24 cellular contexts compared by ENCODE assay signal in the genomic region with DNA sequence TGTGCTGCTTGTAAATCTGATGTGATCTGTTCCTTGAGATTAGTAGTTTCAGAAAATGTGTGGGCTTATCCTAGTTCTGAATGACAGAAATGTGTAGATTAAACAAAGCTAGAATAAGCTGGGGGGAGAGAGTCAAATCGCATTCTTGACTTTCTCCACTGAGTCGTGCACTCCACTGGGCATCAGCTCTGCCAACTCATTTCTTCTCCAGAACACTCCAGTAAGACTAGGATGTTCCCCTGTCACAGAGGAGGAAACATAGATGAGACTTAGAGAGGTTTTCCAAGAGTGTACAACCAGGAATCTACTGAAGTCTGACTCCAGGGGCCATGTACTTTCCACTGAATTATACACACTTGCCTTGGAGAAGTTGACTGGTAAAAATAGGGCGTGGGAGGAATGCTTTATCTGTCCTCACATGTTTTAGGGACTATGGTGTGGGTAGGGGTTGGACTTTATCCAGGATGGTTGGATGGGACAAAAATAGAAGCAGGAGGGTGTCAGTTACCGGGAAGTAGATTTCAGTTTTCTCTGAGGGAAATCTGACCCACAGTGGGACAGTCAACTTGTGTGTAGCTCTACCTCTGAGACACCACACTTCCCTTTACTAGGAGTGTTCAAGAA.
DNase-seq lines count a peak whose midpoint lies in the region; ATAC-seq and TF ChIP-seq lines count a peak whose summit lies in the region.
"Had no signal": no experiment of that assay in that cellular context is flagged by ENCODE, and none has a peak within 500 bp of the region (broad histone marks: within the 10 kb centered on the region; RNA-seq: fewer than 3 reads in every experiment).

No MANE protein-coding gene starts in this region.

- WGBS in tibial nerve, 2 donors = 64 to 71% methylated on average over 4 of the region's 4 CpGs

- H3K36me3 Mint-ChIP-seq in MCF 10A (ENCODE audit: insufficient read depth, unreplicated experiment) (no peaks in the 10 kb centered on the region), chondrocyte (ENCODE audit: low read depth) (no peaks in the 10 kb centered on the region)

- intact Hi-C loops in MCF 10A (cut with micrococcal nuclease) (no loop called here), breast epithelium (cut with DNase I; ENCODE audit: low total_unique reads) (no loop called here)

- POLR2A ChIA-PET in MCF 10A (lab: Yijun Ruan, JAX) = interaction anchor here (1.0 kb wide), 1 partner anchor 47 kb away, joined by 4 read pairs; no protein-coding TSS in a partner anchor

- H3K4me3 ChIP-seq in breast epithelium = no peak overlapping the region
- no peak overlapping the region for H3K4me3 ChIP-seq in right atrium auricular region
- H3K4me3 ChIP-seq in coronary artery = no peak overlapping the region
- H3K4me3 ChIP-seq in tibial nerve = no peak overlapping the region
- H3K4me3 ChIP-seq: gastroesophageal sphincter, SJSA1, stomach, upper lobe of left lung had no signal

- no TSS peak for BruUV-seq in MCF 10A (replicated peaks; lab: Mats Ljungman, UMichigan)

- H3K27ac Mint-ChIP-seq in MCF 10A (ENCODE audit: low read depth, unreplicated experiment) (no peak overlapping the region), chondrocyte (ENCODE audit: unreplicated experiment) (peak overlapping the region; percentile 69)
- H3K27ac Mint-ChIP-seq: progenitor cell of endocrine pancreas; T-helper 1 cell treated with Interleukin-12 subunit alpha and Interleukin-12 subunit beta and Interleukin-4 antibody, amounts not matched to agents 30 μg/mL and 1 μg/mL, for 36 hours had no signal

- H3K36me3 ChIP-seq in breast epithelium = no peaks in the 10 kb centered on the region
- no peaks in the 10 kb centered on the region for H3K36me3 ChIP-seq in right atrium auricular region
- no peaks in the 10 kb centered on the region for H3K36me3 ChIP-seq in tibial nerve
- H3K36me3 ChIP-seq: brain microvascular endothelial cell, gastroesophageal sphincter, SJSA1, stomach, upper lobe of left lung had no signal

- H3K4me3 Mint-ChIP-seq in MCF 10A (ENCODE audit: unreplicated experiment) (no peak overlapping the region), chondrocyte (ENCODE audit: unreplicated experiment) (no peak overlapping the region)
- H3K4me3 Mint-ChIP-seq: T-helper 1 cell treated with Interleukin-12 subunit alpha and Interleukin-12 subunit beta and Interleukin-4 antibody, amounts not matched to agents 30 μg/mL and 1 μg/mL, for 36 hours had no signal

- no peaks in the 10 kb centered on the region for H3K27me3 ChIP-seq in breast epithelium
- no peaks in the 10 kb centered on the region for H3K27me3 ChIP-seq in right atrium auricular region
- H3K27me3 ChIP-seq in tibial nerve = no peaks in the 10 kb centered on the region
- H3K27me3 ChIP-seq: brain microvascular endothelial cell, gastroesophageal sphincter, SJSA1, stomach, upper lobe of left lung had no signal

- CTCF ChIA-PET in MCF 10A (lab: Yijun Ruan, JAX) = no interaction called here

- TF ChIP-seq CTCF in MCF 10A (IDR thresholded peaks at IDR 0.05; ENCODE audit: unreplicated experiment) (no peak), breast epithelium (IDR thresholded peaks at IDR 0.05) (no peak), chondrocyte (IDR thresholded peaks at IDR 0.05) (no peak), right atrium auricular region (IDR thresholded peaks at IDR 0.05) (no peak), coronary artery (IDR thresholded peaks at IDR 0.05) (no peak), tibial nerve (IDR thresholded peaks at IDR 0.05) (no peak)

- H3K27ac ChIP-seq in breast epithelium = no peak overlapping the region
- H3K27ac ChIP-seq in right atrium auricular region = peak overlapping the region; percentile 23 to 73
- no peak overlapping the region for H3K27ac ChIP-seq in coronary artery
- no peak overlapping the region for H3K27ac ChIP-seq in tibial nerve
- H3K27ac ChIP-seq: brain microvascular endothelial cell, epithelial cell of prostate, gastroesophageal sphincter, SJSA1, stomach, upper lobe of left lung had no signal

- H3K9me3 Mint-ChIP-seq in MCF 10A (ENCODE audit: unreplicated experiment) = no peaks in the 10 kb centered on the region
- no peaks in the 10 kb centered on the region for H3K9me3 Mint-ChIP-seq in chondrocyte (ENCODE audit: low read depth)
- H3K9me3 Mint-ChIP-seq: nephron; T-helper 1 cell treated with Interleukin-12 subunit alpha and Interleukin-12 subunit beta and Interleukin-4 antibody, amounts not matched to agents 30 μg/mL and 1 μg/mL, for 36 hours had no signal

- peaks cover 12% of the 10 kb centered on the region for H3K4me1 Mint-ChIP-seq in MCF 10A (ENCODE audit: insufficient read depth, unreplicated experiment)
- H3K4me1 Mint-ChIP-seq in chondrocyte (ENCODE audit: low read depth) = peaks cover 24% of the 10 kb centered on the region

- peak; percentile 67 for DNase-seq in MCF 10A (ENCODE audit: unreplicated experiment)
- DNase-seq in breast epithelium (ENCODE audit: low spot score in 2 of 2) = no peak
- no peak for DNase-seq in chondrocyte (ENCODE audit: low spot score)
- no peak for DNase-seq in right atrium auricular region (ENCODE audit: low spot score)
- no peak for DNase-seq in coronary artery (ENCODE audit: low spot score)
- no peak for DNase-seq in activated CD8-positive, alpha-beta memory T cell treated with anti-CD3 and anti-CD28 coated beads, Interleukin-2, amount 50 U/mL, for 48 hours
- no peak for DNase-seq in tibial nerve (ENCODE audit: low spot score in 2 of 2)
- DNase-seq: 8988T; activated effector memory CD4-positive, alpha-beta T cell treated with anti-CD3 and anti-CD28 coated beads, Interleukin-2, amount 50 U/mL, for 16 hours; brain microvascular endothelial cell; Caco-2; kidney glomerular epithelial cell; MM.1S; NCI-H774; stimulated activated CD4-positive, alpha-beta T cell treated with anti-CD3 and anti-CD28 coated beads, Interleukin-4, amount 100 ng/mL, for 24 hours; stomach; upper lobe of left lung had no signal

- no peak for ATAC-seq in HG03432 (IDR thresholded peaks at IDR 0.05; ENCODE audit: unreplicated experiment)
- ATAC-seq: gastroesophageal sphincter had no signal

- no peak for TF ChIP-seq EP300 in tibial nerve (IDR thresholded peaks at IDR 0.05)

- TF ChIP-seq POLR2A in breast epithelium (IDR thresholded peaks at IDR 0.05) = no peak
- no peak for TF ChIP-seq POLR2A in tibial nerve (IDR thresholded peaks at IDR 0.05)

- H3K9me3 ChIP-seq in breast epithelium = no peaks in the 10 kb centered on the region
- H3K9me3 ChIP-seq in right atrium auricular region = no peaks in the 10 kb centered on the region
- no peaks in the 10 kb centered on the region for H3K9me3 ChIP-seq in tibial nerve
- H3K9me3 ChIP-seq: Caco-2, gastroesophageal sphincter, SJSA1, stomach, upper lobe of left lung had no signal

- H3K4me1 ChIP-seq in breast epithelium (no peaks in the 10 kb centered on the region), right atrium auricular region (peaks cover 0 to 22% of the 10 kb centered on the region in 2 donors), tibial nerve (peaks cover 0 to 9% (median 0%) of the 10 kb centered on the region in 4 donors)
- H3K4me1 ChIP-seq: Caco-2, gastroesophageal sphincter, SJSA1, stomach, upper lobe of left lung had no signal

- no peaks in the 10 kb centered on the region for H3K27me3 Mint-ChIP-seq in MCF 10A (ENCODE audit: insufficient read depth, unreplicated experiment)
- no peaks in the 10 kb centered on the region for H3K27me3 Mint-ChIP-seq in chondrocyte (ENCODE audit: low read depth)
- H3K27me3 Mint-ChIP-seq: progenitor cell of endocrine pancreas had no signal

Comparison
In these comparisons a context has a peak if more than half of its experiments do, and no peak if none do; other contexts are left out.
1. H3K27ac ChIP-seq: peak in right atrium auricular region (2 of 2); none in breast epithelium (0 of 2), coronary artery (0 of 2) and tibial nerve (0 of 4).